ENCODE assay signal across 9 cellular contexts in the genomic region with DNA sequence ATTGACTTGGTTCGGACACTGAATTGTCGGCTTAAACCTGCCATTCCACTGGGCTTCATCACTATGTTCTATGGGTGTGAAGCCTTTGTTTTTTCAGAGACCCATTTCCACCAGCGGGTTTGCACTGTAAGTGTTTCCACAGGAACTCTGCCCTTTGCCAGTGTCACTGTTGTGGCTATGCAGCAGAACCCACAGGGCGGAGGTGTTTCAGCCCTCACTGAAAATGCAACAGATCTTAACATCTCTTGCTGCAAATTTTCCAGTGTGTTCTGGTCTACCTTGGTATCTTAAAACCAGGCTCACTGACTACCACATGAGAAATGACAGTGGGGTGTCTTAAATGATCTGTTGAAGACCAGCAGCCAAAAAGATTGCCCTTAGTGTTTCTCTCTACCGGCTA. TPM values are rescaled to one million over a fixed set of nuclear protein-coding genes. Genes with fewer than 3 reads are reported as not detected.
DNase-seq lines count a peak whose midpoint lies in the region; ATAC-seq and TF ChIP-seq lines count a peak whose summit lies in the region.
"Had no signal": no experiment of that assay in that cellular context is flagged by ENCODE, and none has a peak within 500 bp of the region (broad histone marks: within the 10 kb centered on the region; RNA-seq: fewer than 3 reads in every experiment).

No MANE protein-coding gene starts in this region.

- peak overlapping the region in 3 of 4 donors; percentile 31 to 73 (median 60) for H3K27ac ChIP-seq in esophagus muscularis mucosa (replicated peaks in 1 of 4)
- H3K27ac ChIP-seq in foreskin keratinocyte: no peak overlapping the region

- no peaks in the 10 kb centered on the region for H3K9me3 ChIP-seq in esophagus muscularis mucosa

- H3K4me1 Mint-ChIP-seq in activated CD8-positive, alpha-beta T cell treated with anti-CD3 and anti-CD28 coated beads for 36 hours (ENCODE audit: low read depth): peaks cover 95% of the 10 kb centered on the region

- POLR2A ChIA-PET in activated CD8-positive, alpha-beta T cell treated with anti-CD3 and anti-CD28 coated beads for 36 hours (lab: Charles Lee): interaction anchor here (0.6 to 7.3 kb wide), 14 partner anchors 9 to 133 kb away, joined by 3 to 116 read pairs (median 4); partner anchors contain the start of gene PRKCH

- no peaks in the 10 kb centered on the region for H3K36me3 ChIP-seq in esophagus muscularis mucosa

- intact Hi-C loops in activated CD8-positive, alpha-beta T cell treated with anti-CD3 and anti-CD28 coated beads for 36 hours (cut with micrococcal nuclease): loop anchor here (2.0 to 10.0 kb wide), 3 partner anchors 46 to 322 kb away; no protein-coding TSS in a partner anchor
- intact Hi-C loops in esophagus muscularis mucosa (cut with DNase I): no loop called here

- TF ChIP-seq POLR2A in esophagus muscularis mucosa (IDR thresholded peaks at IDR 0.05; ENCODE audit: low read depth): no peak

- CTCF ChIA-PET in activated CD8-positive, alpha-beta T cell treated with anti-CD3 and anti-CD28 coated beads for 36 hours (lab: Charles Lee): interaction anchor here (0.8 to 4.3 kb wide), 4 partner anchors 10 to 78 kb away, joined by 3 to 32 read pairs (median 4); no protein-coding TSS in a partner anchor

- ATAC-seq in GM21390 (IDR thresholded peaks at IDR 0.05; ENCODE audit: unreplicated experiment): peak; percentile 44
- ATAC-seq in activated CD8-positive, alpha-beta T cell treated with anti-CD3 and anti-CD28 coated beads for 36 hours: peak; percentile 60
- no peak for ATAC-seq in esophagus mucosa
- ATAC-seq in HG03520 (IDR thresholded peaks at IDR 0.05; ENCODE audit: unreplicated experiment): no peak
- ATAC-seq in foreskin keratinocyte: no peak

- 81% methylated on average over 5 of the region's 5 CpGs for WGBS in esophagus muscularis mucosa

- no peaks in the 10 kb centered on the region for H3K9me3 Mint-ChIP-seq in activated CD8-positive, alpha-beta T cell treated with anti-CD3 and anti-CD28 coated beads for 36 hours
- H3K9me3 Mint-ChIP-seq: naive B cell had no signal

- H3K4me1 ChIP-seq in esophagus muscularis mucosa (peaks cover 24 to 50% (median 33%) of the 10 kb centered on the region in 4 donors), foreskin keratinocyte (peaks cover 33% of the 10 kb centered on the region)

- TF ChIP-seq CTCF in activated CD8-positive, alpha-beta T cell treated with anti-CD3 and anti-CD28 coated beads for 36 hours (IDR thresholded peaks at IDR 0.05): no peak
- TF ChIP-seq CTCF in esophagus muscularis mucosa (IDR thresholded peaks at IDR 0.05): no peak
- TF ChIP-seq CTCF in foreskin keratinocyte (conservative IDR thresholded peaks at IDR 0.05): no peak

- peak; percentile 94 for DNase-seq in activated CD8-positive, alpha-beta T cell treated with anti-CD3 and anti-CD28 coated beads for 36 hours
- DNase-seq in esophagus muscularis mucosa (ENCODE audit: extremely low spot score) (no peak), foreskin keratinocyte (no peak), cortex of kidney (lab: John Stamatoyannopoulos, UW) (no peak)
- peak; percentile 46 for DNase-seq in stimulated activated CD8-positive, alpha-beta memory T cell treated with anti-CD3 and anti-CD28 coated beads, Interleukin-15, amount 100 ng/mL, for 24 hours (ENCODE audit: low read depth)
- DNase-seq: naive B cell had no signal

- TF ChIP-seq EP300 in esophagus muscularis mucosa (IDR thresholded peaks at IDR 0.05): no peak

- H3K27me3 ChIP-seq in esophagus muscularis mucosa: no peaks in the 10 kb centered on the region
- H3K27me3 ChIP-seq in foreskin keratinocyte: no peaks in the 10 kb centered on the region

- peak overlapping the region; percentile 98 for H3K27ac Mint-ChIP-seq in activated CD8-positive, alpha-beta T cell treated with anti-CD3 and anti-CD28 coated beads for 36 hours

- no peaks in the 10 kb centered on the region for H3K27me3 Mint-ChIP-seq in activated CD8-positive, alpha-beta T cell treated with anti-CD3 and anti-CD28 coated beads for 36 hours
- H3K27me3 Mint-ChIP-seq: naive B cell had no signal

- H3K4me3 Mint-ChIP-seq in activated CD8-positive, alpha-beta T cell treated with anti-CD3 and anti-CD28 coated beads for 36 hours: peak overlapping the region; percentile 80

- H3K36me3 Mint-ChIP-seq in activated CD8-positive, alpha-beta T cell treated with anti-CD3 and anti-CD28 coated beads for 36 hours (ENCODE audit: low read depth): peaks cover 83% of the 10 kb centered on the region
- H3K36me3 Mint-ChIP-seq: naive B cell had no signal

- H3K4me3 ChIP-seq in esophagus muscularis mucosa: no peak overlapping the region

RNA-seq across cellular contexts. Expression of gene PRKCH, which starts 21.1 kb away (rescaled TPM):
- total RNA-seq in activated CD8-positive, alpha-beta T cell treated with anti-CD3 and anti-CD28 coated beads for 36 hours: 100 to 1,000 TPM; 193 to 194 TPM
- 10 to 100 TPM; 13.3 to 67.6 (median 32.2) TPM for total RNA-seq in esophagus muscularis mucosa
- total RNA-seq in esophagus mucosa: 48.2 TPM
- 12.7 and 15.2 TPM in 2 replicates for total RNA-seq in foreskin keratinocyte
- 5.6 and 7.9 TPM in 2 replicates for polyA plus RNA-seq in foreskin keratinocyte

Comparison
In these comparisons a context has a peak if more than half of its experiments do, and no peak if none do; other contexts are left out.
1. ATAC-seq: peak in GM21390 (single experiment) and activated CD8-positive, alpha-beta T cell treated with anti-CD3 and anti-CD28 coated beads for 36 hours (single experiment); none in esophagus mucosa (single experiment), HG03520 (single experiment) and foreskin keratinocyte (single experiment).
2. DNase-seq: peak in activated CD8-positive, alpha-beta T cell treated with anti-CD3 and anti-CD28 coated beads for 36 hours (single experiment) and stimulated activated CD8-positive, alpha-beta memory T cell treated with anti-CD3 and anti-CD28 coated beads, Interleukin-15, amount 100 ng/mL, for 24 hours (single experiment); none in esophagus muscularis mucosa (single experiment), foreskin keratinocyte (0 of 2) and cortex of kidney (single experiment).